26 cellular contexts compared by ENCODE assay signal in the genomic region with DNA sequence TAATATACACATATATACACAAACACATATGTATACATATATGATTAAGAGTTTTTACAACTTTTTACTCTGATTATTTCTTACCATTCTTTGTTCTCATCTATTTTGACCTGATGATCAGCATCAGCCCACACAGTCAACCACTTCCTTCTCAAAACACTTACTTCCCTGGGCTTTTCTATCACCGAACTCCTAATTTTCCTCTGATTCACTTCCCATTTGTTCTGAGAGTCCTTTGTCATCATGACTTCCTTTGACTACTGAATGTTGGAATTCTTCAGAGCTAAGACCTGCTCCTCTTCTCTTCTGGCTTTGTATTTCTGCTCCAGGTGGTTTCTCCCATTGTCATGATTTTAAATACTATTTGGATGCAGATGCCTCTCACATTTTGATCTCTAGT.
"Had no signal": no experiment of that assay in that cellular context is flagged by ENCODE, and none has a peak within 500 bp of the region (broad histone marks: within the 10 kb centered on the region; RNA-seq: fewer than 3 reads in every experiment).

No MANE protein-coding gene starts in this region.

- H3K27ac ChIP-seq: adrenal gland, breast epithelium, PC-9, VCaP had no signal

- H3K27me3 ChIP-seq: adrenal gland, breast epithelium had no signal

- H3K36me3 ChIP-seq: adrenal gland, breast epithelium had no signal

- ATAC-seq: activated CD4-positive, alpha-beta T cell treated with anti-CD3 and anti-CD28 coated beads for 36 hours; activated T-helper 17 cell treated with anti-CD3 and anti-CD28 coated beads, Interleukin-2, amount 50 U/mL, for 72 hours had no signal

- H3K4me3 Mint-ChIP-seq: activated CD4-positive, alpha-beta memory T cell treated with anti-CD3 and anti-CD28 coated beads, Interleukin-2, amount 10 ng/mL, durations not matched to agents 7 days and 5 days; activated CD4-positive, alpha-beta T cell treated with anti-CD3 and anti-CD28 coated beads for 36 hours; activated naive CD4-positive, alpha-beta T cell treated with anti-CD3 and anti-CD28 coated beads, Interleukin-2, amount 10 ng/mL, durations not matched to agents 7 days and 5 days; activated naive CD8-positive, alpha-beta T cell treated with anti-CD3 and anti-CD28 coated beads, Interleukin-2, amount 10 ng/mL, durations not matched to agents 7 days and 5 days; activated T-helper 17 cell treated with anti-CD3 and anti-CD28 coated beads, Interleukin-2, amount 50 U/mL, for 72 hours; T-helper 1 cell treated with Interleukin-12 subunit alpha and Interleukin-12 subunit beta and Interleukin-4 antibody, amounts not matched to agents 30 μg/mL and 1 μg/mL, for 36 hours had no signal

- H3K9me3 ChIP-seq: adrenal gland, breast epithelium had no signal

- H2AFZ ChIP-seq: PC-9 had no signal

- H3K4me1 ChIP-seq: adrenal gland, breast epithelium had no signal

- H3K27ac Mint-ChIP-seq: activated CD4-positive, alpha-beta memory T cell treated with anti-CD3 and anti-CD28 coated beads, Interleukin-2, amount 10 ng/mL, durations not matched to agents 7 days and 5 days; activated CD4-positive, alpha-beta T cell treated with anti-CD3 and anti-CD28 coated beads for 36 hours; activated naive CD4-positive, alpha-beta T cell treated with anti-CD3 and anti-CD28 coated beads, Interleukin-2, amount 10 ng/mL, durations not matched to agents 7 days and 5 days; activated naive CD8-positive, alpha-beta T cell treated with anti-CD3 and anti-CD28 coated beads, Interleukin-2, amount 10 ng/mL, durations not matched to agents 7 days and 5 days; activated T-helper 17 cell treated with anti-CD3 and anti-CD28 coated beads, Interleukin-2, amount 50 U/mL, for 72 hours; T-helper 1 cell treated with Interleukin-12 subunit alpha and Interleukin-12 subunit beta and Interleukin-4 antibody, amounts not matched to agents 30 μg/mL and 1 μg/mL, for 36 hours had no signal

- H3K9me3 Mint-ChIP-seq: activated CD4-positive, alpha-beta memory T cell treated with anti-CD3 and anti-CD28 coated beads, Interleukin-2, amount 10 ng/mL, durations not matched to agents 7 days and 5 days had no signal

- H3K4me2 ChIP-seq: PC-9 had no signal

- H3K4me3 ChIP-seq: adrenal gland, breast epithelium, PC-9 had no signal

- H3K27me3 Mint-ChIP-seq: activated CD4-positive, alpha-beta memory T cell treated with anti-CD3 and anti-CD28 coated beads, Interleukin-2, amount 10 ng/mL, durations not matched to agents 7 days and 5 days; activated CD4-positive, alpha-beta T cell treated with anti-CD3 and anti-CD28 coated beads for 36 hours; activated naive CD4-positive, alpha-beta T cell treated with anti-CD3 and anti-CD28 coated beads, Interleukin-2, amount 10 ng/mL, durations not matched to agents 7 days and 5 days; activated naive CD8-positive, alpha-beta T cell treated with anti-CD3 and anti-CD28 coated beads, Interleukin-2, amount 10 ng/mL, durations not matched to agents 7 days and 5 days; activated T-helper 17 cell treated with anti-CD3 and anti-CD28 coated beads, Interleukin-2, amount 50 U/mL, for 72 hours had no signal

- DNase-seq: activated CD4-positive, alpha-beta memory T cell treated with anti-CD3 and anti-CD28 coated beads, Interleukin-2, amount 10 ng/mL, durations not matched to agents 7 days and 5 days; activated CD4-positive, alpha-beta T cell treated with anti-CD3 and anti-CD28 coated beads for 36 hours; activated CD4-positive, alpha-beta T cell treated with anti-CD3 and anti-CD28 coated beads, Interleukin-2, amount 50 U/mL, for 1 hour; activated gamma-delta T cell; activated naive CD4-positive, alpha-beta T cell treated with anti-CD3 and anti-CD28 coated beads, Interleukin-2, amount 10 ng/mL, durations not matched to agents 7 days and 5 days; activated naive CD8-positive, alpha-beta T cell treated with anti-CD3 and anti-CD28 coated beads, Interleukin-2, amount 10 ng/mL, durations not matched to agents 7 days and 5 days; activated T-cell treated with anti-CD3 and anti-CD28 coated beads for 4 hours; activated T-cell treated with anti-CD3 and anti-CD28 coated beads, Interleukin-2, amount 50 U/mL, for 48 hours; adrenal gland; anterior cingulate cortex; caudate nucleus; Karpas-422; MM.1S; NCI-H1105 treated with DMSO at 0.1 percent for 48 hours; NCI-H146; NCI-H187 treated with DMSO at 0.1 percent for 48 hours; NCI-H2081 treated with DMSO at 0.1 percent for 48 hours; NCI-H446; NCI-H524; PC-9; SHP77 treated with DMSO at 0.1 percent for 48 hours; T-helper 9 cell had no signal
